In genomic region chr2:99771691-99772333, GRCh38 we compare ENCODE assay signal across 1 cellular context.
A peak's percentile ranks its signal among the peaks of the same experiment; 100 is the strongest.
TF ChIP-seq lines count a peak whose summit lies in the region.

No MANE protein-coding gene starts in this region.

TF ChIP-seq in K562, 482 proteins besides CTCF, POLR2A, EP300 and RAD21 (continued from another document and continues in another):
- TF ChIP-seq TEAD1 (CRISPR knock-in tag; IDR thresholded peaks at IDR 0.05) (peak; percentile 49 to 63; a peak in 1 of 4 replicates), FOXM1 (IDR thresholded peaks at IDR 0.05; ENCODE audit: low read depth) (peak; percentile 84), FOXM1 (CRISPR knock-in tag; IDR thresholded peaks at IDR 0.05; ENCODE audit: low read depth) (no peak), ZBTB40 (IDR thresholded peaks at IDR 0.05) (peak; percentile 80), ZBTB40 (CRISPR knock-in tag; IDR thresholded peaks at IDR 0.05) (no peak), ELF4 (CRISPR knock-in tag; IDR thresholded peaks at IDR 0.05) (0 out of 2 replicates have a peak, but pooled peaks have one; percentile 56), ZKSCAN8 (CRISPR knock-in tag; IDR thresholded peaks at IDR 0.05) (peak; percentile 67; the same call in 1 of the 2 replicates), XRCC5 (IDR thresholded peaks at IDR 0.05; ENCODE audit: low read depth, low read length) (no peak), KLF16 (IDR thresholded peaks at IDR 0.05) (peak; percentile 85), GATAD2A (IDR thresholded peaks at IDR 0.05) (peak; percentile 77; the same call in 1 of the 2 replicates), MBD2 (IDR thresholded peaks at IDR 0.05; ENCODE audit: borderline replicate concordance, low read depth) (peak; percentile 48; the same call in 1 of the 2 replicates), ZNF584 (CRISPR knock-in tag; IDR thresholded peaks at IDR 0.05; ENCODE audit: low read depth) (peak; percentile 90), ZZZ3 (IDR thresholded peaks at IDR 0.05) (no peak), HDAC8 (tag; IDR thresholded peaks at IDR 0.05) (no peak), RNF2 (IDR thresholded peaks at IDR 0.05) (peak; percentile 60; the same call in 1 of the 2 replicates), ZNF589 (CRISPR knock-in tag; IDR thresholded peaks at IDR 0.05; ENCODE audit: low read depth) (peak; percentile 94), LARP7 (IDR thresholded peaks at IDR 0.05) (no peak), TOE1 (IDR thresholded peaks at IDR 0.05; ENCODE audit: borderline replicate concordance) (peak; percentile 32; the same call in 1 of the 2 replicates), TOE1 (CRISPR knock-in tag; IDR thresholded peaks at IDR 0.05; ENCODE audit: borderline replicate concordance, low read depth) (no peak), GTF2E2 (tag; IDR thresholded peaks at IDR 0.05) (peak; percentile 48; the same call in 1 of the 2 replicates), ZNF197 (CRISPR knock-in tag; IDR thresholded peaks at IDR 0.05; ENCODE audit: low read depth) (0 out of 2 replicates have a peak, but pooled peaks have one; percentile 39), PTRF (tag; IDR thresholded peaks at IDR 0.05) (no peak), SOX6 (IDR thresholded peaks at IDR 0.05) (peak; percentile 100), PHF8 (IDR thresholded peaks at IDR 0.05; ENCODE audit: borderline replicate concordance, low read length) (no peak), SMAD1 (IDR thresholded peaks at IDR 0.05; ENCODE audit: low read depth, low read length, partially characterized antibody) (peak; percentile 65), OTX1 (CRISPR knock-in tag; IDR thresholded peaks at IDR 0.05) (0 out of 2 replicates have a peak, but pooled peaks have one; percentile 55), ZFX (CRISPR knock-in tag; IDR thresholded peaks at IDR 0.05) (0 out of 2 replicates have a peak, but pooled peaks have one; percentile 16), TSHZ1 (CRISPR knock-in tag; IDR thresholded peaks at IDR 0.05) (0 out of 2 replicates have a peak, but pooled peaks have one; percentile 47), YY1 (IDR thresholded peaks at IDR 0.05; ENCODE audit: borderline replicate concordance in 1 of 3, control insufficient read depth in 1 of 3, extremely low read depth in 1 of 3, insufficient read depth in 3 of 3, insufficient read length in 1 of 3, insufficient replicate concordance in 2 of 3, low read depth in 1 of 3, low read length in 2 of 3) (no peak), GABPB2 (CRISPR knock-in tag; conservative IDR thresholded peaks at IDR 0.05) (no peak), DACH1 (IDR thresholded peaks at IDR 0.05; ENCODE audit: partially characterized antibody) (peak; percentile 64), NRF1 (conservative IDR thresholded peaks at IDR 0.05 in 1 of 2, IDR thresholded peaks at IDR 0.05 in 1 of 2) (peak; percentile 52 to 59; a peak in 3 of 4 replicates), NFYB (IDR thresholded peaks at IDR 0.05; ENCODE audit: extremely low read depth, insufficient read length) (no peak), TCF3 (CRISPR knock-in tag; IDR thresholded peaks at IDR 0.05) (peak; percentile 97), GATAD2B (IDR thresholded peaks at IDR 0.05; ENCODE audit: borderline replicate concordance) (peak; percentile 57; the same call in 1 of the 2 replicates), SP2 (IDR thresholded peaks at IDR 0.05; ENCODE audit: extremely low read depth, low read depth, low read length, poor library complexity, severe bottlenecking) (no peak), BRF2 (IDR thresholded peaks at IDR 0.05; ENCODE audit: borderline replicate concordance, insufficient read depth, insufficient read length) (no peak), ZNF347 (CRISPR knock-in tag; IDR thresholded peaks at IDR 0.05; ENCODE audit: low read depth) (no peak), RHOXF2B (CRISPR knock-in tag; conservative IDR thresholded peaks at IDR 0.05) (no peak)
- TF ChIP-seq, protein P1, sequence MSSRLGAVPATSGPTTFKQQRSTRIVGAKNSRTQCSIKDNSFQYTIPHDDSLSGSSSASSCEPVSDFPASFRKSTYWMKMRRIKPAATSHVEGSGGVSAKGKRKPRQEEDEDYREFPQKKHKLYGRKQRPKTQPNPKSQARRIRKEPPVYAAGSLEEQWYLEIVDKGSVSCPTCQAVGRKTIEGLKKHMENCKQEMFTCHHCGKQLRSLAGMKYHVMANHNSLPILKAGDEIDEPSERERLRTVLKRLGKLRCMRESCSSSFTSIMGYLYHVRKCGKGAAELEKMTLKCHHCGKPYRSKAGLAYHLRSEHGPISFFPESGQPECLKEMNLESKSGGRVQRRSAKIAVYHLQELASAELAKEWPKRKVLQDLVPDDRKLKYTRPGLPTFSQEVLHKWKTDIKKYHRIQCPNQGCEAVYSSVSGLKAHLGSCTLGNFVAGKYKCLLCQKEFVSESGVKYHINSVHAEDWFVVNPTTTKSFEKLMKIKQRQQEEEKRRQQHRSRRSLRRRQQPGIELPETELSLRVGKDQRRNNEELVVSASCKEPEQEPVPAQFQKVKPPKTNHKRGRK (tag; IDR thresholded peaks at IDR 0.05) = peak; percentile 42
- TF ChIP-seq, protein P2, sequence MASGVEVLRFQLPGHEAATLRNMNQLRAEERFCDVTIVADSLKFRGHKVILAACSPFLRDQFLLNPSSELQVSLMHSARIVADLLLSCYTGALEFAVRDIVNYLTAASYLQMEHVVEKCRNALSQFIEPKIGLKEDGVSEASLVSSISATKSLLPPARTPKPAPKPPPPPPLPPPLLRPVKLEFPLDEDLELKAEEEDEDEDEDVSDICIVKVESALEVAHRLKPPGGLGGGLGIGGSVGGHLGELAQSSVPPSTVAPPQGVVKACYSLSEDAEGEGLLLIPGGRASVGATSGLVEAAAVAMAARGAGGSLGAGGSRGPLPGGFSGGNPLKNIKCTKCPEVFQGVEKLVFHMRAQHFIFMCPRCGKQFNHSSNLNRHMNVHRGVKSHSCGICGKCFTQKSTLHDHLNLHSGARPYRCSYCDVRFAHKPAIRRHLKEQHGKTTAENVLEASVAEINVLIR (CRISPR knock-in tag; IDR thresholded peaks at IDR 0.05) = 0 out of 2 replicates have a peak, but pooled peaks have one; percentile 49
- TF ChIP-seq, protein P3, sequence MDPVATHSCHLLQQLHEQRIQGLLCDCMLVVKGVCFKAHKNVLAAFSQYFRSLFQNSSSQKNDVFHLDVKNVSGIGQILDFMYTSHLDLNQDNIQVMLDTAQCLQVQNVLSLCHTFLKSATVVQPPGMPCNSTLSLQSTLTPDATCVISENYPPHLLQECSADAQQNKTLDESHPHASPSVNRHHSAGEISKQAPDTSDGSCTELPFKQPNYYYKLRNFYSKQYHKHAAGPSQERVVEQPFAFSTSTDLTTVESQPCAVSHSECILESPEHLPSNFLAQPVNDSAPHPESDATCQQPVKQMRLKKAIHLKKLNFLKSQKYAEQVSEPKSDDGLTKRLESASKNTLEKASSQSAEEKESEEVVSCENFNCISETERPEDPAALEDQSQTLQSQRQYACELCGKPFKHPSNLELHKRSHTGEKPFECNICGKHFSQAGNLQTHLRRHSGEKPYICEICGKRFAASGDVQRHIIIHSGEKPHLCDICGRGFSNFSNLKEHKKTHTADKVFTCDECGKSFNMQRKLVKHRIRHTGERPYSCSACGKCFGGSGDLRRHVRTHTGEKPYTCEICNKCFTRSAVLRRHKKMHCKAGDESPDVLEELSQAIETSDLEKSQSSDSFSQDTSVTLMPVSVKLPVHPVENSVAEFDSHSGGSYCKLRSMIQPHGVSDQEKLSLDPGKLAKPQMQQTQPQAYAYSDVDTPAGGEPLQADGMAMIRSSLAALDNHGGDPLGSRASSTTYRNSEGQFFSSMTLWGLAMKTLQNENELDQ (CRISPR knock-in tag; IDR thresholded peaks at IDR 0.05; ENCODE audit: borderline replicate concordance) = no peak
- TF ChIP-seq, protein P4, sequence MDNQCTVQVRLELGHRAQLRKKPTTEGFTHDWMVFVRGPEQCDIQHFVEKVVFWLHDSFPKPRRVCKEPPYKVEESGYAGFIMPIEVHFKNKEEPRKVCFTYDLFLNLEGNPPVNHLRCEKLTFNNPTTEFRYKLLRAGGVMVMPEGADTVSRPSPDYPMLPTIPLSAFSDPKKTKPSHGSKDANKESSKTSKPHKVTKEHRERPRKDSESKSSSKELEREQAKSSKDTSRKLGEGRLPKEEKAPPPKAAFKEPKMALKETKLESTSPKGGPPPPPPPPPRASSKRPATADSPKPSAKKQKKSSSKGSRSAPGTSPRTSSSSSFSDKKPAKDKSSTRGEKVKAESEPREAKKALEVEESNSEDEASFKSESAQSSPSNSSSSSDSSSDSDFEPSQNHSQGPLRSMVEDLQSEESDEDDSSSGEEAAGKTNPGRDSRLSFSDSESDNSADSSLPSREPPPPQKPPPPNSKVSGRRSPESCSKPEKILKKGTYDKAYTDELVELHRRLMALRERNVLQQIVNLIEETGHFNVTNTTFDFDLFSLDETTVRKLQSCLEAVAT (IDR thresholded peaks at IDR 0.05) = peak in 1 of 2 experiments; percentile 48; a peak in 2 of 4 replicates
